Comparison of ENCODE assay signal across 28 cellular contexts in genomic region chr1:50066806-50067205, GRCh38. TPM values are rescaled to one million over a fixed set of nuclear protein-coding genes. Genes with fewer than 3 reads are reported as not detected.
"Had no signal": no experiment of that assay in that cellular context is flagged by ENCODE, and none has a peak within 500 bp of the region (broad histone marks: within the 10 kb centered on the region; RNA-seq: fewer than 3 reads in every experiment).

No MANE protein-coding gene starts in this region.

- H3K36me3 ChIP-seq: brain microvascular endothelial cell, gastrocnemius medialis, heart left ventricle had no signal

- H3K4me3 ChIP-seq: coronary artery, dorsolateral prefrontal cortex, gastrocnemius medialis, heart left ventricle had no signal

- DNase-seq: activated CD4-positive, alpha-beta T cell treated with anti-CD3 and anti-CD28 coated beads for 48 hours; activated CD4-positive, alpha-beta T cell treated with anti-CD3 and anti-CD28 coated beads, Interleukin-2, amount 50 U/mL, for 1 hour; activated CD4-positive, alpha-beta T cell treated with anti-CD3 and anti-CD28 coated beads, Interleukin-2, amount 50 U/mL, for 48 hours; activated CD8-positive, alpha-beta memory T cell treated with anti-CD3 and anti-CD28 coated beads for 24 hours; activated CD8-positive, alpha-beta T cell treated with anti-CD3 and anti-CD28 coated beads for 36 hours; activated effector memory CD4-positive, alpha-beta T cell treated with Interleukin-2 at 50 U/mL for 16 hours; activated gamma-delta T cell treated with Interleukin-2 at 50 U/mL for 16 hours; activated naive CD4-positive, alpha-beta T cell treated with anti-CD3 and anti-CD28 coated beads, Interleukin-2, amount 50 U/mL, for 16 hours; activated naive CD4-positive, alpha-beta T cell treated with Interleukin-2 at 50 U/mL for 16 hours; activated T-cell treated with anti-CD3 and anti-CD28 coated beads, Interleukin-2, amount 50 U/mL, for 4 hours; amniotic stem cell; anterior cingulate cortex; brain microvascular endothelial cell; dorsolateral prefrontal cortex; effector memory CD4-positive, alpha-beta T cell; endodermal cell; foreskin keratinocyte; gastrocnemius medialis; glutamatergic neuron; heart left ventricle; T-helper 17 cell; T1000 had no signal

- H3K27me3 ChIP-seq: brain microvascular endothelial cell, dorsolateral prefrontal cortex, foreskin keratinocyte, gastrocnemius medialis, heart left ventricle had no signal

RNA-seq across cellular contexts. Expression of gene ELAVL4, which starts 41.9 kb away (rescaled TPM):
- total RNA-seq: activated CD8-positive, alpha-beta T cell treated with anti-CD3 and anti-CD28 coated beads for 36 hours; activated T-cell treated with anti-CD3 and anti-CD28 coated beads, Interleukin-2, amount 50 U/mL, for 4 hours; activated T-helper 17 cell treated with anti-CD3 and anti-CD28 coated beads, Interleukin-2, amount 50 U/mL, for 72 hours; astrocyte; bronchial epithelial cell; esophagus mucosa; foreskin keratinocyte; gastrocnemius medialis; T-helper 17 cell had no signal

RNA-seq across cellular contexts. Expression of gene AGBL4, which starts 43.1 kb away (rescaled TPM):
- total RNA-seq: activated T-cell treated with anti-CD3 and anti-CD28 coated beads, Interleukin-2, amount 50 U/mL, for 4 hours; activated T-helper 17 cell treated with anti-CD3 and anti-CD28 coated beads, Interleukin-2, amount 50 U/mL, for 72 hours; astrocyte; bronchial epithelial cell; epithelial cell of proximal tubule; esophagus mucosa; foreskin keratinocyte; gastrocnemius medialis; T-helper 17 cell had no signal
